In the genomic region with DNA sequence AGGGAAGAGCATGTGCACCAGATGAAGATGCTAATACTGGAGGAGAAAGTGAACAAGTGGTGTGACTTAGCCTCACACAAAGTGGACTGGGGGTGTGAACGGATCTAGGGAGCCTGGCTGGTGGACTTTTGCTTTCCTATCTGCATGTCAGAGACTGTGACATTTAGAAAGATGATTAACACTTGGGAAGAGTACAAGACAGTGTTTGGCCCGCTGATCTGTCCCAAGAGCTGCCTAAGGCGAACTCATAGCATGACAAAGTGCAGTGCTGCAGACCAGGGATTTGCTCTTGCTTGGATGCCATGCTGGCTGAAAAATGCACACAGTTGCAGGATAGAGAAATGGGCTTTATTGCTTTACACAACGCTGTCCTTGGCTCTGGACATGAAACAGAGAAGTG, we compare ENCODE assay signal across 15 cellular contexts.
DNase-seq lines count a peak whose midpoint lies in the region; ATAC-seq, FAIRE-seq and TF ChIP-seq lines count a peak whose summit lies in the region.
"Had no signal": no experiment of that assay in that cellular context is flagged by ENCODE, and none has a peak within 500 bp of the region (broad histone marks: within the 10 kb centered on the region; RNA-seq: fewer than 3 reads in every experiment).

No MANE protein-coding gene starts in this region.

- no peak overlapping the region for H3K14ac ChIP-seq in neuronal stem cell (ENCODE audit: low read length)

- no peaks in the 10 kb centered on the region for H3K79me2 ChIP-seq in K562 (ENCODE audit: control insufficient read depth, insufficient read depth, low read length)

- no peaks in the 10 kb centered on the region for H3K9me1 ChIP-seq in K562 (ENCODE audit: control insufficient read depth, insufficient read depth, low read length)

- H3K79me1 ChIP-seq in neuronal stem cell (ENCODE audit: low read depth, low read length): no peaks in the 10 kb centered on the region

- H3K27ac ChIP-seq in K562 (ENCODE audit: extremely low read depth, low read depth, low read length) (no peak overlapping the region), neuronal stem cell (replicated peaks; ENCODE audit: low read length) (no peak overlapping the region)
- H3K27ac ChIP-seq: BLaER1 treated with 17β-estradiol and CSF1 and Interleukin-3, amounts not matched to agents 10 nM and 100 nM had no signal

- no peak overlapping the region for H3K4ac ChIP-seq in neuronal stem cell (ENCODE audit: low read length)

- H3K27me3 ChIP-seq in K562 (ENCODE audit: control insufficient read depth in 2 of 2, insufficient read depth in 2 of 2, low read length in 2 of 2) (no peaks in the 10 kb centered on the region), neuronal stem cell (ENCODE audit: control insufficient read depth in 3 of 3, insufficient read depth in 3 of 3, low read depth in 1 of 3, low read length in 3 of 3) (no peaks in the 10 kb centered on the region)
- H3K27me3 ChIP-seq: BLaER1 treated with 17β-estradiol and CSF1 and Interleukin-3, amounts not matched to agents 10 nM and 100 nM had no signal

- no peak overlapping the region for H3K23ac ChIP-seq in neuronal stem cell (ENCODE audit: low read depth, low read length, poor library complexity)

- CTCF ChIA-PET in K562 (lab: Yijun Ruan, JAX; ENCODE audit: low intra/inter-chr PET ratio): no interaction called here

- H3K9ac ChIP-seq in K562 (ENCODE audit: insufficient read depth in 1 of 2, low read depth in 2 of 2, low read length in 2 of 2): no peak overlapping the region
- no peak overlapping the region for H3K9ac ChIP-seq in neuronal stem cell (ENCODE audit: low read depth, low read length, poor library complexity)
- H3K9ac ChIP-seq: BLaER1 treated with 17β-estradiol and CSF1 and Interleukin-3, amounts not matched to agents 10 nM and 100 nM had no signal

- H2AK5ac ChIP-seq in neuronal stem cell (ENCODE audit: low read depth, low read length): no peak overlapping the region

- H3K4me3 ChIP-seq in K562: no peak overlapping the region
- H3K4me3 ChIP-seq in neuronal stem cell (ENCODE audit: low read length in 2 of 2): no peak overlapping the region
- H3K4me3 ChIP-seq: BLaER1 treated with 17β-estradiol and CSF1 and Interleukin-3, amounts not matched to agents 10 nM and 100 nM; GM12878; HAP-1 had no signal

- ATAC-seq in K562: peak; percentile 57
- ATAC-seq: CD8-positive, alpha-beta T cell; GM12878; HepG2 had no signal

- in situ Hi-C loops in K562 (cut with MboI): no loop called here

- no peak overlapping the region for H2BK12ac ChIP-seq in neuronal stem cell (ENCODE audit: low read length)

- TF ChIP-seq CTCF in K562 (IDR thresholded peaks at IDR 0.05 in 2 of 3, conservative IDR thresholded peaks at IDR 0.05 in 1 of 3; ENCODE audit: insufficient read depth in 2 of 3, low read depth in 1 of 3, low read length in 3 of 3): no peak

- no peak overlapping the region for H2BK5ac ChIP-seq in neuronal stem cell (ENCODE audit: low read length)

- no peak for TF ChIP-seq POLR2A in K562 (conservative IDR thresholded peaks at IDR 0.05)

- no peak overlapping the region; the same call in 1 of the 2 replicates for H3K4me2 ChIP-seq in K562 (ENCODE audit: insufficient read depth, low read length)
- H3K4me2 ChIP-seq in neuronal stem cell (ENCODE audit: insufficient read depth, low read length, poor library complexity, severe bottlenecking): no peak overlapping the region
- H3K4me2 ChIP-seq: BLaER1 treated with 17β-estradiol and CSF1 and Interleukin-3, amounts not matched to agents 10 nM and 100 nM had no signal

- POLR2A ChIA-PET in K562 (lab: Yijun Ruan, JAX): no interaction called here

- no peak for TF ChIP-seq RAD21 in K562 (CRISPR knock-in tag; conservative IDR thresholded peaks at IDR 0.05 in 1 of 2, IDR thresholded peaks at IDR 0.05 in 1 of 2)

- H4K8ac ChIP-seq in neuronal stem cell (ENCODE audit: low read depth, low read length): no peak overlapping the region

- H3K36me3 ChIP-seq in K562 (ENCODE audit: control insufficient read depth, insufficient read depth, low read length): no peaks in the 10 kb centered on the region
- no peaks in the 10 kb centered on the region for H3K36me3 ChIP-seq in neuronal stem cell (replicated peaks in 1 of 2; ENCODE audit: control insufficient read depth in 2 of 2, insufficient read depth in 2 of 2, low read length in 2 of 2)
- H3K36me3 ChIP-seq: BLaER1 treated with 17β-estradiol and CSF1 and Interleukin-3, amounts not matched to agents 10 nM and 100 nM; HAP-1 had no signal

- FAIRE-seq in K562 (lab: Jason Lieb, UNC): no peak
- FAIRE-seq: GM12878, HepG2 had no signal

- TF ChIP-seq EP300 in K562 (IDR thresholded peaks at IDR 0.05; ENCODE audit: low read length): no peak

- H3K9me3 ChIP-seq in K562 (replicated peaks; ENCODE audit: control insufficient read depth, insufficient read depth, low read depth, low read length) (no peaks in the 10 kb centered on the region), neuronal stem cell (replicated peaks in 1 of 2; ENCODE audit: control insufficient read depth in 2 of 2, insufficient read depth in 1 of 2, low read depth in 1 of 2, low read length in 2 of 2) (no peaks in the 10 kb centered on the region)
- H3K9me3 ChIP-seq: BLaER1 treated with 17β-estradiol and CSF1 and Interleukin-3, amounts not matched to agents 10 nM and 100 nM; HAP-1 had no signal

- no peaks in the 10 kb centered on the region; a peak in 1 of 5 replicates for H3K4me1 ChIP-seq in K562 (replicated peaks in 1 of 2; ENCODE audit: control insufficient read depth in 2 of 2, insufficient read depth in 2 of 2, low read length in 2 of 2)
- H3K4me1 ChIP-seq in neuronal stem cell (ENCODE audit: control insufficient read depth in 2 of 2, insufficient read depth in 1 of 2, low read depth in 1 of 2, low read length in 2 of 2): peaks cover 2 to 5% of the 10 kb centered on the region in 2 donors
- H3K4me1 ChIP-seq: BLaER1 treated with 17β-estradiol and CSF1 and Interleukin-3, amounts not matched to agents 10 nM and 100 nM; HAP-1 had no signal

- no peak overlapping the region for H2BK120ac ChIP-seq in neuronal stem cell (ENCODE audit: low read depth, low read length)

- 2% methylated on average over 4 of the region's 4 CpGs for WGBS in K562 (ENCODE audit: insufficient coverage, low coverage, missing lambda C conversion rate)
- WGBS in neuronal stem cell (ENCODE audit: extremely low coverage in 2 of 2, insufficient read length in 2 of 2, insufficient replicate concordance in 1 of 2), 2 donors: no CpG with 5 or more reads among the region's 4 CpGs

- peak overlapping the region; percentile 38; the same call in 1 of the 2 replicates for H2AFZ ChIP-seq in K562 (ENCODE audit: low read depth, low read length)
- no peak overlapping the region for H2AFZ ChIP-seq in neuronal stem cell (ENCODE audit: low read length)

- intact Hi-C loops in K562 (cut with micrococcal nuclease): loop anchor here (5.0 kb wide), 1 partner anchor 603 kb away; no protein-coding TSS in a partner anchor

- no peak overlapping the region for H4K91ac ChIP-seq in neuronal stem cell (ENCODE audit: low read depth, low read length, poor library complexity)

- H2BK15ac ChIP-seq in neuronal stem cell (ENCODE audit: low read length): no peak overlapping the region

- DNase-seq in K562 (ENCODE audit: extremely low read depth in 1 of 4, low spot score in 3 of 4): peak in 1 of 4 experiments; percentile 14
- peak; percentile 8 for DNase-seq in fibroblast of gingiva (ENCODE audit: low read depth)
- no peak for DNase-seq in neuronal stem cell (ENCODE audit: low spot score)
- DNase-seq in DMS 273 treated with DMSO at 0.1 percent for 48 hours (lab: John Stamatoyannopoulos, UW): no peak
- DNase-seq in stimulated activated CD8-positive, alpha-beta memory T cell treated with anti-CD3 and anti-CD28 coated beads, Interleukin-4, amount 100 ng/mL, for 48 hours: no peak
- no peak for DNase-seq in activated effector memory CD4-positive, alpha-beta T cell treated with Interleukin-2 at 50 U/mL for 16 hours
- DNase-seq: Calu3; CD8-positive, alpha-beta T cell; DMS53; DND-41; EL had no signal

- no TSS peak for BruUV-seq in K562 (replicated peaks; lab: Mats Ljungman, UMichigan)

- H4K20me1 ChIP-seq in K562 (replicated peaks; ENCODE audit: control insufficient read depth, insufficient read depth, low read length): no peaks in the 10 kb centered on the region
- H4K20me1 ChIP-seq: BLaER1 treated with 17β-estradiol and CSF1 and Interleukin-3, amounts not matched to agents 10 nM and 100 nM had no signal

- H3K18ac ChIP-seq in neuronal stem cell (ENCODE audit: low read length): peak overlapping the region; percentile 19

TF ChIP-seq in K562, 482 proteins besides CTCF, POLR2A, EP300 and RAD21 (continues in another document):
- TF ChIP-seq, protein P1, sequence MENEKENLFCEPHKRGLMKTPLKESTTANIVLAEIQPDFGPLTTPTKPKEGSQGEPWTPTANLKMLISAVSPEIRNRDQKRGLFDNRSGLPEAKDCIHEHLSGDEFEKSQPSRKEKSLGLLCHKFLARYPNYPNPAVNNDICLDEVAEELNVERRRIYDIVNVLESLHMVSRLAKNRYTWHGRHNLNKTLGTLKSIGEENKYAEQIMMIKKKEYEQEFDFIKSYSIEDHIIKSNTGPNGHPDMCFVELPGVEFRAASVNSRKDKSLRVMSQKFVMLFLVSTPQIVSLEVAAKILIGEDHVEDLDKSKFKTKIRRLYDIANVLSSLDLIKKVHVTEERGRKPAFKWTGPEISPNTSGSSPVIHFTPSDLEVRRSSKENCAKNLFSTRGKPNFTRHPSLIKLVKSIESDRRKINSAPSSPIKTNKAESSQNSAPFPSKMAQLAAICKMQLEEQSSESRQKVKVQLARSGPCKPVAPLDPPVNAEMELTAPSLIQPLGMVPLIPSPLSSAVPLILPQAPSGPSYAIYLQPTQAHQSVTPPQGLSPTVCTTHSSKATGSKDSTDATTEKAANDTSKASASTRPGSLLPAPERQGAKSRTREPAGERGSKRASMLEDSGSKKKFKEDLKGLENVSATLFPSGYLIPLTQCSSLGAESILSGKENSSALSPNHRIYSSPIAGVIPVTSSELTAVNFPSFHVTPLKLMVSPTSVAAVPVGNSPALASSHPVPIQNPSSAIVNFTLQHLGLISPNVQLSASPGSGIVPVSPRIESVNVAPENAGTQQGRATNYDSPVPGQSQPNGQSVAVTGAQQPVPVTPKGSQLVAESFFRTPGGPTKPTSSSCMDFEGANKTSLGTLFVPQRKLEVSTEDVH (IDR thresholded peaks at IDR 0.05; ENCODE audit: low read depth, partially characterized antibody): no peak
- no peak for TF ChIP-seq CBX1 (IDR thresholded peaks at IDR 0.05; ENCODE audit: low read depth)
